ENCODE assay signal across 8 cellular contexts in genomic region chr15:92886229-92886628, GRCh38. TPM values are rescaled to one million over a fixed set of nuclear protein-coding genes. Genes with fewer than 3 reads are reported as not detected.
A peak's percentile ranks its signal among the peaks of the same experiment; 100 is the strongest.
DNase-seq lines count a peak whose midpoint lies in the region; ATAC-seq and TF ChIP-seq lines count a peak whose summit lies in the region.

No MANE protein-coding gene starts in this region.

- H2AFZ ChIP-seq in neural progenitor cell (replicated peaks), result no peak overlapping the region

- no peaks in the 10 kb centered on the region for H3K9me3 ChIP-seq in CD4-positive, alpha-beta memory T cell (ENCODE audit: control insufficient read depth in 1 of 2, low read length in 2 of 2)
- no peaks in the 10 kb centered on the region for H3K9me3 ChIP-seq in duodenal mucosa (ENCODE audit: control insufficient read depth in 1 of 2, low read length in 2 of 2)
- H3K9me3 ChIP-seq in neural progenitor cell (ENCODE audit: low read depth), result no peaks in the 10 kb centered on the region

- peaks cover 79% of the 10 kb centered on the region for H4K20me1 ChIP-seq in neural progenitor cell (ENCODE audit: low read depth)

- H3K36me3 ChIP-seq in CD4-positive, alpha-beta memory T cell (ENCODE audit: insufficient read depth, low read length), result peaks cover 30% of the 10 kb centered on the region
- H3K36me3 ChIP-seq in duodenal mucosa (ENCODE audit: control insufficient read depth in 1 of 2, insufficient read depth in 2 of 2, low read length in 2 of 2) (peaks cover 34 to 35% of the 10 kb centered on the region in 2 donors), neural progenitor cell (peaks cover 67% of the 10 kb centered on the region)

- H3K4me1 Mint-ChIP-seq in CD4-positive, alpha-beta memory T cell, result peaks cover 42 to 71% (median 45%) of the 10 kb centered on the region in 4 donors
- peaks cover 45% of the 10 kb centered on the region for H3K4me1 Mint-ChIP-seq in neural progenitor cell

- H3K4me3 Mint-ChIP-seq in CD4-positive, alpha-beta memory T cell, result peak overlapping the region; percentile 86 to 98 (median 96)
- H3K4me3 Mint-ChIP-seq in neural progenitor cell, result peak overlapping the region; percentile 99

- H3K79me2 ChIP-seq in neural progenitor cell (ENCODE audit: low read depth), result peaks cover 94% of the 10 kb centered on the region

- no peak for TF ChIP-seq CTCF in neural progenitor cell (IDR thresholded peaks at IDR 0.05)

- H3K27me3 Mint-ChIP-seq in CD4-positive, alpha-beta memory T cell, result no peaks in the 10 kb centered on the region
- no peaks in the 10 kb centered on the region for H3K27me3 Mint-ChIP-seq in neural progenitor cell (ENCODE audit: insufficient read depth, low read depth)

- intact Hi-C loops in CD4-positive, alpha-beta memory T cell (cut with micrococcal nuclease), result no loop called here

- CTCF ChIA-PET in CD4-positive, alpha-beta memory T cell (lab: Charles Lee; ENCODE audit: partially characterized antibody), result interaction anchor here (0.9 to 7.8 kb wide), 7 partner anchors 8 to 89 kb away, joined by 3 to 82 read pairs (median 4); partner anchors contain the start of gene CHD2

- no peaks in the 10 kb centered on the region for H3K27me3 ChIP-seq in CD4-positive, alpha-beta memory T cell (ENCODE audit: insufficient read depth, low read length)
- H3K27me3 ChIP-seq in duodenal mucosa (ENCODE audit: control insufficient read depth in 1 of 2, insufficient read depth in 2 of 2, low read length in 2 of 2) (no peaks in the 10 kb centered on the region), neural progenitor cell (no peaks in the 10 kb centered on the region)

- DNase-seq in CD4-positive, alpha-beta memory T cell, result no peak
- DNase-seq in NCI-H1417 (lab: John Stamatoyannopoulos, UW) (peak in 2 of 3 experiments; percentile 19 to 76), neural progenitor cell (ENCODE audit: low spot score) (no peak), COR-L47 (lab: John Stamatoyannopoulos, UW) (no peak), NCI-H524 treated with DMSO at 0.1 percent for 48 hours (lab: John Stamatoyannopoulos, UW) (no peak)

- ATAC-seq in esophagus mucosa (no peak), HG02852 (IDR thresholded peaks at IDR 0.05; ENCODE audit: unreplicated experiment) (no peak)

- peak overlapping the region; percentile 5 to 90 for H3K4me3 ChIP-seq in CD4-positive, alpha-beta memory T cell (ENCODE audit: low read length in 2 of 2)
- peak overlapping the region in 1 of 2 donors; percentile 6 for H3K4me3 ChIP-seq in duodenal mucosa (ENCODE audit: low read depth in 1 of 2, low read length in 2 of 2)
- peak overlapping the region; percentile 94 for H3K4me3 ChIP-seq in neural progenitor cell

- H3K36me3 Mint-ChIP-seq in CD4-positive, alpha-beta memory T cell, result peaks cover 51 to 72% of the 10 kb centered on the region in 2 donors
- peaks cover 62% of the 10 kb centered on the region for H3K36me3 Mint-ChIP-seq in neural progenitor cell

- H3K9me3 Mint-ChIP-seq in CD4-positive, alpha-beta memory T cell, result peaks cover 0 to 9% (median under 1%) of the 10 kb centered on the region in 8 donors
- H3K9me3 Mint-ChIP-seq in neural progenitor cell, result no peaks in the 10 kb centered on the region

- POLR2A ChIA-PET in CD4-positive, alpha-beta memory T cell (lab: Charles Lee; ENCODE audit: partially characterized antibody), result interaction anchor here (0.8 to 22.9 kb wide), 11 partner anchors 8 to 79 kb away, joined by 3 to 1104 read pairs (median 235); partner anchors contain the start of gene CHD2

- H3K4me2 ChIP-seq in neural progenitor cell, result peak overlapping the region; percentile 94

- H3K9ac ChIP-seq in duodenal mucosa (ENCODE audit: low read depth in 1 of 2, low read length in 2 of 2) (peak overlapping the region; percentile 38 to 99), neural progenitor cell (peak overlapping the region; percentile 97)

- H3F3A ChIP-seq in neural progenitor cell (ENCODE audit: low read depth), result peaks cover 79% of the 10 kb centered on the region

- H3K4me1 ChIP-seq in CD4-positive, alpha-beta memory T cell (ENCODE audit: insufficient read depth, low read length), result peaks cover 70% of the 10 kb centered on the region
- H3K4me1 ChIP-seq in duodenal mucosa (ENCODE audit: control insufficient read depth in 1 of 2, insufficient read depth in 2 of 2, low read length in 2 of 2), result peaks cover 31 to 35% of the 10 kb centered on the region in 2 donors
- peaks cover 42% of the 10 kb centered on the region for H3K4me1 ChIP-seq in neural progenitor cell

- H3K27ac Mint-ChIP-seq in CD4-positive, alpha-beta memory T cell, result peak overlapping the region; percentile 73 to 99 (median 90)
- no peak overlapping the region for H3K27ac Mint-ChIP-seq in neural progenitor cell

- peak overlapping the region; percentile 99 for H3K27ac ChIP-seq in CD4-positive, alpha-beta memory T cell (ENCODE audit: low read depth, low read length)
- no peak overlapping the region for H3K27ac ChIP-seq in duodenal mucosa (ENCODE audit: low read depth, low read length)
- H3K27ac ChIP-seq in neural progenitor cell, result peak overlapping the region; percentile 97

RNA-seq across cellular contexts. Expression of gene CHD2, which starts 13.9 kb away (rescaled TPM):
- total RNA-seq in CD4-positive, alpha-beta memory T cell, result 100 to 1,000 TPM; 340 to 351 TPM
- polyA plus RNA-seq in CD4-positive, alpha-beta memory T cell, result 100 to 1,000 TPM in 1 of 2 donors, 10 to 100 TPM in 1; 28.4 to 108 TPM
- total RNA-seq in neural progenitor cell (ENCODE audit: low replicate concordance) (77.6 and 128 TPM in 2 replicates), esophagus mucosa (67.5 TPM)

Comparison
In these comparisons a context has a peak if more than half of its experiments do, and no peak if none do; other contexts are left out.
1. DNase-seq: peak in NCI-H1417 (2 of 3); none in CD4-positive, alpha-beta memory T cell (0 of 5), neural progenitor cell (single experiment), COR-L47 (single experiment) and NCI-H524 treated with DMSO at 0.1 percent for 48 hours (single experiment).